In genomic region chr7:112088484-112089016, GRCh38 we compare ENCODE assay signal across 19 cellular contexts.
DNase-seq lines count a peak whose midpoint lies in the region; ATAC-seq, FAIRE-seq and TF ChIP-seq lines count a peak whose summit lies in the region.
"Had no signal": no experiment of that assay in that cellular context is flagged by ENCODE, and none has a peak within 500 bp of the region (broad histone marks: within the 10 kb centered on the region; RNA-seq: fewer than 3 reads in every experiment).

No MANE protein-coding gene starts in this region.

- H3K36me3 ChIP-seq in K562 (ENCODE audit: control insufficient read depth, insufficient read depth, low read length): no peaks in the 10 kb centered on the region
- H3K36me3 ChIP-seq in right lobe of liver: no peaks in the 10 kb centered on the region
- H3K36me3 ChIP-seq: HAP-1 had no signal

- no peak overlapping the region for H3K9ac ChIP-seq in K562 (ENCODE audit: insufficient read depth in 1 of 2, low read depth in 2 of 2, low read length in 2 of 2)

- no peak for TF ChIP-seq RAD21 in K562 (CRISPR knock-in tag; conservative IDR thresholded peaks at IDR 0.05 in 1 of 2, IDR thresholded peaks at IDR 0.05 in 1 of 2)

- CTCF ChIA-PET in K562 (lab: Yijun Ruan, JAX; ENCODE audit: low intra/inter-chr PET ratio): no interaction called here

- ATAC-seq in K562 (no peak), right lobe of liver (no peak), HG03175 (IDR thresholded peaks at IDR 0.05; ENCODE audit: unreplicated experiment) (no peak)
- ATAC-seq: GM23338 had no signal

- H3K9me1 ChIP-seq in K562 (ENCODE audit: control insufficient read depth, insufficient read depth, low read length): no peaks in the 10 kb centered on the region

- H4K20me1 ChIP-seq in K562 (replicated peaks; ENCODE audit: control insufficient read depth, insufficient read depth, low read length): no peaks in the 10 kb centered on the region

- TF ChIP-seq EP300 in K562 (IDR thresholded peaks at IDR 0.05; ENCODE audit: low read length): no peak

- H3K4me1 ChIP-seq in K562 (replicated peaks in 1 of 2; ENCODE audit: control insufficient read depth in 2 of 2, insufficient read depth in 2 of 2, low read length in 2 of 2) (no peaks in the 10 kb centered on the region), right lobe of liver (peaks cover 0 to 61% (median 21%) of the 10 kb centered on the region in 4 donors)
- H3K4me1 ChIP-seq: Caco-2, HAP-1 had no signal

- in situ Hi-C loops in K562 (cut with MboI): no loop called here
- in situ Hi-C loops in GM13976 (cut with MboI; ENCODE audit: low sequenced_read_pairs, unreplicated experiment): no loop called here

- under 1% methylated on average over 4 of the region's 4 CpGs for WGBS in K562 (ENCODE audit: insufficient coverage, low coverage, missing lambda C conversion rate)
- 74% methylated on average over 4 of the region's 4 CpGs for WGBS in right lobe of liver (ENCODE audit: insufficient coverage, low coverage, low lambda C conversion rate, missing lambda C conversion rate)

- DNase-seq in NCI-H82 (lab: John Stamatoyannopoulos, UW) (peak; percentile 55), NCI-H82 treated with DMSO at 0.1 percent for 48 hours (lab: John Stamatoyannopoulos, UW; ENCODE audit: unreplicated experiment) (no peak), K562 (ENCODE audit: extremely low read depth in 1 of 4, low spot score in 3 of 4) (no peak), right lobe of liver (no peak), renal cortical epithelial cell (ENCODE audit: low read depth) (peak; percentile 59), GM13976 (ENCODE audit: low spot score) (no peak), SKM-1 treated with dmso at 0.1 percent for 144 hours (lab: John Stamatoyannopoulos, UW; ENCODE audit: unreplicated experiment) (no peak)
- DNase-seq: 8988T; C1 segment of cervical spinal cord; Caco-2; CD4-positive, alpha-beta memory T cell; DMS53; DMS79 treated with DMSO at 0.1 percent for 48 hours; GF-D8 had no signal

- POLR2A ChIA-PET in K562 (lab: Yijun Ruan, JAX): no interaction called here

- TF ChIP-seq POLR2A in K562 (conservative IDR thresholded peaks at IDR 0.05) (no peak), right lobe of liver (IDR thresholded peaks at IDR 0.05) (no peak)

- TF ChIP-seq CTCF in K562 (IDR thresholded peaks at IDR 0.05 in 2 of 3, conservative IDR thresholded peaks at IDR 0.05 in 1 of 3; ENCODE audit: insufficient read depth in 2 of 3, low read depth in 1 of 3, low read length in 3 of 3) (no peak), right lobe of liver (IDR thresholded peaks at IDR 0.05) (no peak), GM13976 (IDR thresholded peaks at IDR 0.05; ENCODE audit: borderline replicate concordance, control extremely low read depth, extremely low read depth, insufficient read depth, missing control alignments) (no peak)

- H3K27ac ChIP-seq in K562 (ENCODE audit: extremely low read depth, low read depth, low read length) (no peak overlapping the region), right lobe of liver (peak overlapping the region in 2 of 3 donors; percentile 3 to 70)

- intact Hi-C loops in K562 (cut with micrococcal nuclease) (no loop called here), right lobe of liver (cut with DNase I) (no loop called here)

- H3K9me3 ChIP-seq in K562 (replicated peaks; ENCODE audit: control insufficient read depth, insufficient read depth, low read depth, low read length) (no peaks in the 10 kb centered on the region), right lobe of liver (no peaks in the 10 kb centered on the region)
- H3K9me3 ChIP-seq: Caco-2, HAP-1 had no signal

- no TSS peak for BruUV-seq in K562 (replicated peaks; lab: Mats Ljungman, UMichigan)

- H3K4me3 ChIP-seq in K562 (no peak overlapping the region), right lobe of liver (no peak overlapping the region)
- H3K4me3 ChIP-seq: GM23338, HAP-1 had no signal

- no peak overlapping the region for H2AFZ ChIP-seq in K562 (ENCODE audit: low read depth, low read length)
- H2AFZ ChIP-seq: GM23338 had no signal

- H3K79me2 ChIP-seq in K562 (ENCODE audit: control insufficient read depth, insufficient read depth, low read length): no peaks in the 10 kb centered on the region

- H3K4me2 ChIP-seq in K562 (ENCODE audit: insufficient read depth, low read length): no peak overlapping the region
- H3K4me2 ChIP-seq: GM23338 had no signal

- FAIRE-seq in K562 (lab: Jason Lieb, UNC): no peak
- FAIRE-seq: GM12891, H54 had no signal

- H3K27me3 ChIP-seq in K562 (ENCODE audit: control insufficient read depth in 2 of 2, insufficient read depth in 2 of 2, low read length in 2 of 2): no peaks in the 10 kb centered on the region; a peak in 1 of 5 replicates
- H3K27me3 ChIP-seq in right lobe of liver: no peaks in the 10 kb centered on the region

TF ChIP-seq in K562, 482 proteins besides CTCF, POLR2A, EP300 and RAD21:
- TF ChIP-seq ZNF696 (CRISPR knock-in tag; conservative IDR thresholded peaks at IDR 0.05): no peak
- TF ChIP-seq RBM25 (IDR thresholded peaks at IDR 0.05; ENCODE audit: low read depth, low read length, severe bottlenecking): peak; percentile 74

Comparison
In these comparisons a context has a peak if more than half of its experiments do, and no peak if none do; other contexts are left out.
1. DNase-seq: peak in NCI-H82 (single experiment) and renal cortical epithelial cell (single experiment); none in NCI-H82 treated with DMSO at 0.1 percent for 48 hours (single experiment), K562 (0 of 4), right lobe of liver (0 of 3), GM13976 (single experiment) and SKM-1 treated with dmso at 0.1 percent for 144 hours (single experiment).